ENCODE assay signal across 30 cellular contexts in genomic region chr6:113490356-113490755, GRCh38.
DNase-seq lines count a peak whose midpoint lies in the region; ATAC-seq, FAIRE-seq and TF ChIP-seq lines count a peak whose summit lies in the region.
"Had no signal": no experiment of that assay in that cellular context is flagged by ENCODE, and none has a peak within 500 bp of the region (broad histone marks: within the 10 kb centered on the region; RNA-seq: fewer than 3 reads in every experiment).

No MANE protein-coding gene starts in this region.

- no peak for FAIRE-seq in bronchial epithelial cell (lab: Jason Lieb, UNC)
- FAIRE-seq in pancreas (lab: Jason Lieb, UNC) = no peak
- FAIRE-seq: GM12891 had no signal

- H3K9me3 ChIP-seq in pancreas = no peaks in the 10 kb centered on the region
- H3K9me3 ChIP-seq: adrenal gland, neutrophil, tibial nerve had no signal

- H3K36me3 ChIP-seq in bronchial epithelial cell (ENCODE audit: control insufficient read depth, insufficient read depth, low read length) (no peaks in the 10 kb centered on the region), pancreas (no peaks in the 10 kb centered on the region)
- H3K36me3 ChIP-seq: adrenal gland, neutrophil, tibial nerve had no signal

- ATAC-seq in pancreas (peak; percentile 72 to 86 (median 78)), HG02588 (IDR thresholded peaks at IDR 0.05; ENCODE audit: unreplicated experiment) (no peak)
- ATAC-seq: esophagus mucosa, left ventricle myocardium superior had no signal

- peak overlapping the region in 1 of 4 donors; percentile 50 for H3K27ac ChIP-seq in pancreas
- H3K27ac ChIP-seq: adrenal gland, neutrophil, tibial nerve had no signal

- no peaks in the 10 kb centered on the region for H3K4me1 ChIP-seq in pancreas
- H3K4me1 ChIP-seq: adrenal gland, tibial nerve had no signal

- TF ChIP-seq CTCF in bronchial epithelial cell (IDR thresholded peaks at IDR 0.05; ENCODE audit: insufficient read depth, low read length, severe bottlenecking) = no peak
- no peak for TF ChIP-seq CTCF in pancreas (IDR thresholded peaks at IDR 0.05)

- intact Hi-C loops in pancreas (cut with DNase I) (no loop called here), posterior cingulate gyrus (cut with DNase I) (no loop called here)

- DNase-seq in NCI-H2081 (lab: John Stamatoyannopoulos, UW) (peak; percentile 3 to 44), NCI-H2081 treated with DMSO at 0.1 percent for 48 hours (lab: John Stamatoyannopoulos, UW) (no peak), NCI-H146 (lab: John Stamatoyannopoulos, UW) (peak; percentile 53), bronchial epithelial cell (ENCODE audit: low read depth) (peak; percentile 66), pancreas (peak in 1 of 6 donors; percentile 11), COLO829 (ENCODE audit: low spot score) (no peak), posterior cingulate gyrus (no peak)
- DNase-seq: activated CD4-positive, alpha-beta memory T cell treated with anti-CD3 and anti-CD28 coated beads, Interleukin-2, amount 10 ng/mL, durations not matched to agents 7 days and 5 days; activated CD4-positive, CD25-positive, alpha-beta regulatory T cell treated with anti-CD3 and anti-CD28 coated beads, Interleukin-2, amount 50 U/mL, for 72 hours; activated CD8-positive, alpha-beta memory T cell treated with anti-CD3 and anti-CD28 coated beads, Interleukin-2, amount 50 U/mL, for 48 hours; activated naive CD4-positive, alpha-beta T cell treated with anti-CD3 and anti-CD28 coated beads for 36 hours; adrenal gland; CD4-positive, alpha-beta T cell; cerebellar nuclear complex; DMS 273 treated with DMSO at 0.1 percent for 48 hours; endodermal cell; foreskin fibroblast; left ventricle myocardium superior; naive B cell; NCI-H1048; NCI-H2107; NCI-H446 treated with DMSO at 0.1 percent for 48 hours; NK-92 treated with Interleukin-12 subunit alpha and Interleukin-12 subunit beta, amount 100 ng/mL, for 24 hours; stimulated activated CD4-positive, alpha-beta T cell treated with anti-CD3 and anti-CD28 coated beads, Interleukin-15, amount 100 ng/mL, for 24 hours; stimulated activated CD4-positive, alpha-beta T cell treated with anti-CD3 and anti-CD28 coated beads, Interleukin-4, amount 100 ng/mL, for 4 hours had no signal

- H3K27me3 ChIP-seq in bronchial epithelial cell (ENCODE audit: control insufficient read depth, insufficient read depth, low read length) (no peaks in the 10 kb centered on the region), pancreas (no peaks in the 10 kb centered on the region)
- H3K27me3 ChIP-seq: adrenal gland, neutrophil, tibial nerve had no signal

- H3K4me3 ChIP-seq in bronchial epithelial cell (ENCODE audit: low read depth, low read length) = no peak overlapping the region
- no peak overlapping the region for H3K4me3 ChIP-seq in pancreas
- H3K4me3 ChIP-seq: adrenal gland, tibial nerve had no signal

Comparison
In these comparisons a context has a peak if more than half of its experiments do, and no peak if none do; other contexts are left out.
1. DNase-seq: peak in NCI-H2081 (2 of 2), NCI-H146 (single experiment) and bronchial epithelial cell (single experiment); none in NCI-H2081 treated with DMSO at 0.1 percent for 48 hours (single experiment), COLO829 (single experiment) and posterior cingulate gyrus (0 of 10).